21 cellular contexts compared by ENCODE assay signal in the genomic region with DNA sequence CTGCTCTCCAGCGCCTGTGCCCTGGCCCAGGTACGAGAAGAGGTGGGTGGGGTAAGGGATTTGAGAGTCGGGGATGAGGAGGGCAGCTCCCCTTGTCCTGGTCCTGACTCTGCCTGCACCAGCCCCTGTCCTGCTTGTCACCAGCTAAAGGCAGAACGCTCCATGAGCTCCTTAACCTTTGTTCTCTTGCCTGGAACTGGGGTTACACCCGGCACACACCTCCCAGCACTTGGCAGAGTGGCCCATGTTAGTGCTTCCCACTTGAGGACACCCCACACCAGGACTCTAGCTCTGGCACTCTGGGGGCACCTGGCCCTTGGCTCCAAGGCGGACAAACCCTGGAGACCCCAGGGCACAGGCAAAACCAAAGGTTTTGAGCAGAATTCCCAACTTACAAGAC. TPM values are rescaled to one million over a fixed set of nuclear protein-coding genes. Genes with fewer than 3 reads are reported as not detected.
"Had no signal": no experiment of that assay in that cellular context is flagged by ENCODE, and none has a peak within 500 bp of the region (broad histone marks: within the 10 kb centered on the region; RNA-seq: fewer than 3 reads in every experiment).

No MANE protein-coding gene starts in this region.

- ATAC-seq: K562 had no signal

- H3K4me3 ChIP-seq: K562, Peyer's patch had no signal

- H3K4me1 Mint-ChIP-seq: IgD-negative memory B cell had no signal

- H3K4me2 ChIP-seq: KMS-11, SK-N-SH had no signal

- H3K36me3 ChIP-seq: Peyer's patch had no signal

- DNase-seq: Kasumi-1, MM.1S, NCI-H1092 treated with DMSO at 0.1 percent for 48 hours, NCI-H1436, NCI-H187, NCI-H2029, NCI-H2081 treated with DMSO at 0.1 percent for 48 hours, NCI-H2171, NCI-H226, NCI-H446, NCI-H510A, NCI-H524 treated with DMSO at 0.1 percent for 48 hours, NCI-H69, NCI-H774, Peyer's patch, SHP77, SK-N-SH, SW 1271 had no signal

- H3K9me3 Mint-ChIP-seq: IgD-negative memory B cell had no signal

- H3K36me3 Mint-ChIP-seq: IgD-negative memory B cell had no signal

- H3K4me3 Mint-ChIP-seq: IgD-negative memory B cell had no signal

- H3K27ac ChIP-seq: KMS-11, Peyer's patch had no signal

- H3K9me3 ChIP-seq: Peyer's patch, SK-N-SH had no signal

- H3K9ac ChIP-seq: KMS-11, SK-N-SH had no signal

- H3K9me2 ChIP-seq: SK-N-SH had no signal

- H3K27me3 ChIP-seq: Peyer's patch had no signal

- FAIRE-seq: K562 had no signal

- H3K27me3 Mint-ChIP-seq: IgD-negative memory B cell had no signal

RNA-seq across cellular contexts. Expression of a gene that starts 19.2 kb away (rescaled TPM):
- polyA plus RNA-seq: IgD-negative memory B cell had no signal
